Comparison of ENCODE assay signal across 1 cellular context in genomic region chr3:183371672-183371968, GRCh38.
TF ChIP-seq lines count a peak whose summit lies in the region.

No MANE protein-coding gene starts in this region.

TF ChIP-seq in IMR-90, 13 proteins besides CTCF, POLR2A, EP300 and RAD21:
- TF ChIP-seq SMC3 (IDR thresholded peaks at IDR 0.05; ENCODE audit: low read depth, low read length): no peak
- TF ChIP-seq MAZ (IDR thresholded peaks at IDR 0.05; ENCODE audit: borderline replicate concordance, low read depth, low read length): no peak
- no peak for TF ChIP-seq CEBPB (IDR thresholded peaks at IDR 0.05; ENCODE audit: low read depth, low read length)
- no peak for TF ChIP-seq NFE2L2 (IDR thresholded peaks at IDR 0.05; ENCODE audit: low read depth, low read length)
TF ChIP-seq in IMR-90: peak in this region for 0.
